ENCODE assay signal across 23 cellular contexts in the genomic region with DNA sequence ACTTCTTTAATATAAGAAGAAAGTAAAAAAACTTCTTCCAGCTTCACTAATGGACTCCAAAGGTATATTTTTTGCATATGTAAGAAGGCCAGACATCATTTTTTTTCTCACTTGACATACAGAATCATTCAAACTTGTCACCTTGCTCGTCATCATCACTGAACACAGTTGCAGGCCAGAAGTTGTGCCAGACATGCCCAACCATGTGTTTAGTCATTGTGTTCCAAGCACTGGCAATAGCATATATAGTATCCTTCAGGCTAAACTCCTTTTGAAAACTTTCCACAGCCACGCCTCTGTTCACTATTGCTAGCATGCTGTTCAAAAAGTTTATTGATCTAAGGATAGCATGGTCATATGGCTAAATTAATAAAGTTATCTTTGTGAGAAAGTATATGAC.
DNase-seq lines count a peak whose midpoint lies in the region; ATAC-seq, FAIRE-seq and TF ChIP-seq lines count a peak whose summit lies in the region.
"Had no signal": no experiment of that assay in that cellular context is flagged by ENCODE, and none has a peak within 500 bp of the region (broad histone marks: within the 10 kb centered on the region; RNA-seq: fewer than 3 reads in every experiment).

No MANE protein-coding gene starts in this region.

- DNase-seq in mammary epithelial cell = peak; percentile 35
- no peak for DNase-seq in MCF 10A (ENCODE audit: unreplicated experiment)
- DNase-seq in bronchial epithelial cell (ENCODE audit: low read depth) = peak; percentile 55
- DNase-seq in keratinocyte (ENCODE audit: low read depth, low spot score) = no peak
- DNase-seq in effector memory CD8-positive, alpha-beta T cell = no peak
- no peak for DNase-seq in stimulated activated CD8-positive, alpha-beta memory T cell treated with anti-CD3 and anti-CD28 coated beads, Interleukin-4, amount 100 ng/mL, for 48 hours
- DNase-seq: AML-193; Caco-2; Calu3; CD4-positive, alpha-beta T cell; CD8-positive, alpha-beta T cell; DMS79 treated with DMSO at 0.1 percent for 48 hours; GF-D8 had no signal

- peaks cover 12% of the 10 kb centered on the region for H3K4me1 ChIP-seq in mammary epithelial cell (ENCODE audit: insufficient read depth, low read length)
- peaks cover 6% of the 10 kb centered on the region for H3K4me1 ChIP-seq in keratinocyte (ENCODE audit: control insufficient read depth, extremely low read depth, insufficient read depth, low read length)
- H3K4me1 ChIP-seq: A549; BLaER1 treated with 17β-estradiol and CSF1 and Interleukin-3, amounts not matched to agents 10 nM and 100 nM; Caco-2 had no signal

- H4K20me1 ChIP-seq in mammary epithelial cell (ENCODE audit: insufficient read depth, low read length) = no peaks in the 10 kb centered on the region
- H4K20me1 ChIP-seq in keratinocyte (ENCODE audit: control insufficient read depth, extremely low read depth, insufficient read depth, low read length) = no peaks in the 10 kb centered on the region
- H4K20me1 ChIP-seq: BLaER1 treated with 17β-estradiol and CSF1 and Interleukin-3, amounts not matched to agents 10 nM and 100 nM had no signal

- H3K27ac ChIP-seq in mammary epithelial cell (ENCODE audit: insufficient read depth, low read depth, low read length) (no peak overlapping the region), keratinocyte (ENCODE audit: control insufficient read depth, insufficient read depth, low read length) (no peak overlapping the region)
- H3K27ac ChIP-seq: 22Rv1; A549; BLaER1 treated with 17β-estradiol and CSF1 and Interleukin-3, amounts not matched to agents 10 nM and 100 nM; C4-2B had no signal

- H3K4me1 Mint-ChIP-seq in MCF 10A (ENCODE audit: insufficient read depth, unreplicated experiment) = peaks cover 7% of the 10 kb centered on the region
- H3K4me1 Mint-ChIP-seq in effector memory CD8-positive, alpha-beta T cell (ENCODE audit: low read depth in 2 of 2) = peaks cover 0 to 3% of the 10 kb centered on the region in 2 donors
- H3K4me1 Mint-ChIP-seq: B cell had no signal

- no peak overlapping the region for H3K27ac Mint-ChIP-seq in MCF 10A (ENCODE audit: low read depth, unreplicated experiment)
- no peak overlapping the region for H3K27ac Mint-ChIP-seq in effector memory CD8-positive, alpha-beta T cell
- H3K27ac Mint-ChIP-seq: B cell; CD4-positive, alpha-beta T cell; CD8-positive, alpha-beta T cell had no signal

- H3K36me3 ChIP-seq in mammary epithelial cell (ENCODE audit: insufficient read depth, low read length) = no peaks in the 10 kb centered on the region
- no peaks in the 10 kb centered on the region for H3K36me3 ChIP-seq in bronchial epithelial cell (ENCODE audit: control insufficient read depth, insufficient read depth, low read length)
- no peaks in the 10 kb centered on the region for H3K36me3 ChIP-seq in keratinocyte (ENCODE audit: control insufficient read depth in 2 of 2, extremely low read depth in 1 of 2, insufficient read depth in 2 of 2, low read length in 2 of 2)
- H3K36me3 ChIP-seq: BLaER1 treated with 17β-estradiol and CSF1 and Interleukin-3, amounts not matched to agents 10 nM and 100 nM had no signal

- CTCF ChIA-PET in mammary epithelial cell (lab: Charles Lee; ENCODE audit: low non-redundant PET) = no interaction called here
- CTCF ChIA-PET in MCF 10A (lab: Yijun Ruan, JAX) = interaction anchor here (1.3 kb wide), 2 partner anchors 51 to 237 kb away, joined by 3 read pairs; no protein-coding TSS in a partner anchor

- intact Hi-C loops in mammary epithelial cell (cut with micrococcal nuclease) (no loop called here), MCF 10A (cut with micrococcal nuclease) (no loop called here)

- POLR2A ChIA-PET in MCF 10A (lab: Yijun Ruan, JAX) = interaction anchor here (0.6 to 1.8 kb wide), 6 partner anchors 10 to 1765 kb away, joined by 3 to 9 read pairs (median 4); no protein-coding TSS in a partner anchor

- H3K27me3 ChIP-seq in mammary epithelial cell (ENCODE audit: insufficient read depth, low read length) = no peaks in the 10 kb centered on the region
- no peaks in the 10 kb centered on the region for H3K27me3 ChIP-seq in bronchial epithelial cell (ENCODE audit: control insufficient read depth, insufficient read depth, low read length)
- no peaks in the 10 kb centered on the region for H3K27me3 ChIP-seq in keratinocyte (ENCODE audit: control insufficient read depth, extremely low read depth, insufficient read depth, low read length)
- H3K27me3 ChIP-seq: BLaER1 treated with 17β-estradiol and CSF1 and Interleukin-3, amounts not matched to agents 10 nM and 100 nM had no signal

- no peaks in the 10 kb centered on the region for H3K27me3 Mint-ChIP-seq in MCF 10A (ENCODE audit: insufficient read depth, unreplicated experiment)
- no peaks in the 10 kb centered on the region for H3K27me3 Mint-ChIP-seq in effector memory CD8-positive, alpha-beta T cell
- H3K27me3 Mint-ChIP-seq: B cell; CD4-positive, alpha-beta T cell had no signal

- dilution Hi-C loops in mammary epithelial cell (cut with HindIII; ENCODE audit: low sequenced_read_pairs) (no loop called here), keratinocyte (cut with MboI; ENCODE audit: extremely low pct_ligation_motif_present, low sequenced_read_pairs) (no loop called here)

- H3K36me3 Mint-ChIP-seq in MCF 10A (ENCODE audit: insufficient read depth, unreplicated experiment) = no peaks in the 10 kb centered on the region
- no peaks in the 10 kb centered on the region for H3K36me3 Mint-ChIP-seq in effector memory CD8-positive, alpha-beta T cell (ENCODE audit: insufficient read depth)
- H3K36me3 Mint-ChIP-seq: CD8-positive, alpha-beta T cell had no signal

- in situ Hi-C loops in mammary epithelial cell (cut with MboI; ENCODE audit: low sequenced_read_pairs in 2 of 2) = no loop called here

- no peaks in the 10 kb centered on the region for H3K9me1 ChIP-seq in keratinocyte (ENCODE audit: control insufficient read depth, extremely low read depth, insufficient read depth, low read length)

- H3K4me3 ChIP-seq in mammary epithelial cell (replicated peaks in 1 of 3; ENCODE audit: insufficient read depth in 1 of 3, low read depth in 2 of 3, low read length in 3 of 3) (no peak overlapping the region), bronchial epithelial cell (ENCODE audit: low read depth, low read length) (no peak overlapping the region), keratinocyte (ENCODE audit: control insufficient read depth in 2 of 3, extremely low read depth in 1 of 3, insufficient read depth in 2 of 3, low read depth in 1 of 3, low read length in 3 of 3) (no peak overlapping the region)
- H3K4me3 ChIP-seq: A549; BLaER1 treated with 17β-estradiol and CSF1 and Interleukin-3, amounts not matched to agents 10 nM and 100 nM had no signal

- no peaks in the 10 kb centered on the region for H3K79me2 ChIP-seq in mammary epithelial cell (ENCODE audit: insufficient read depth, low read length)
- no peaks in the 10 kb centered on the region for H3K79me2 ChIP-seq in keratinocyte (ENCODE audit: control insufficient read depth, insufficient read depth, low read length)

- 14% methylated on average over 2 of the region's 2 CpGs for WGBS in mammary epithelial cell (ENCODE audit: low coverage, missing lambda C conversion rate)

- ATAC-seq in esophagus mucosa (peak; percentile 78), GM18873 (IDR thresholded peaks at IDR 0.05; ENCODE audit: low FRiP score, unreplicated experiment) (no peak)
- ATAC-seq in effector memory CD8-positive, alpha-beta T cell (replicated peaks) = no peak
- ATAC-seq: A549; CD8-positive, alpha-beta T cell had no signal

- H3K9me3 Mint-ChIP-seq in MCF 10A (ENCODE audit: unreplicated experiment) = no peaks in the 10 kb centered on the region
- no peaks in the 10 kb centered on the region for H3K9me3 Mint-ChIP-seq in effector memory CD8-positive, alpha-beta T cell
- H3K9me3 Mint-ChIP-seq: CD4-positive, alpha-beta T cell; CD8-positive, alpha-beta T cell had no signal

- H3K4me2 ChIP-seq in mammary epithelial cell (ENCODE audit: insufficient read depth, low read depth, low read length) = peak overlapping the region; percentile 37
- no peak overlapping the region for H3K4me2 ChIP-seq in keratinocyte (ENCODE audit: control insufficient read depth, extremely low read depth, insufficient read depth, low read depth, low read length)
- H3K4me2 ChIP-seq: A549; BLaER1 treated with 17β-estradiol and CSF1 and Interleukin-3, amounts not matched to agents 10 nM and 100 nM had no signal

- TF ChIP-seq CTCF in mammary epithelial cell (conservative IDR thresholded peaks at IDR 0.05 in 1 of 2, IDR thresholded peaks at IDR 0.05 in 1 of 2; ENCODE audit: extremely low read depth in 1 of 2, insufficient read depth in 1 of 2, low read depth in 1 of 2, low read length in 2 of 2) = no peak
- TF ChIP-seq CTCF in MCF 10A (IDR thresholded peaks at IDR 0.05; ENCODE audit: unreplicated experiment) = no peak
- TF ChIP-seq CTCF in bronchial epithelial cell (IDR thresholded peaks at IDR 0.05; ENCODE audit: insufficient read depth, low read length, severe bottlenecking) = no peak
- TF ChIP-seq CTCF in keratinocyte (optimal IDR thresholded peaks at IDR 0.05 in 1 of 3, IDR thresholded peaks at IDR 0.05 in 1 of 3, conservative IDR thresholded peaks at IDR 0.05 in 1 of 3; ENCODE audit: extremely low read depth in 1 of 3, insufficient read depth in 2 of 3, low read length in 3 of 3) = no peak

- H3K4me3 Mint-ChIP-seq in MCF 10A (ENCODE audit: unreplicated experiment) = no peak overlapping the region
- no peak overlapping the region for H3K4me3 Mint-ChIP-seq in effector memory CD8-positive, alpha-beta T cell
- H3K4me3 Mint-ChIP-seq: B cell; CD4-positive, alpha-beta T cell; CD8-positive, alpha-beta T cell had no signal

- H3K9me3 ChIP-seq in mammary epithelial cell (replicated peaks; ENCODE audit: insufficient read depth, low read length) (no peaks in the 10 kb centered on the region), keratinocyte (ENCODE audit: control insufficient read depth, low read depth, low read length) (no peaks in the 10 kb centered on the region)
- H3K9me3 ChIP-seq: A549; BLaER1 treated with 17β-estradiol and CSF1 and Interleukin-3, amounts not matched to agents 10 nM and 100 nM; Caco-2 had no signal

- no TSS peak for BruUV-seq in mammary epithelial cell (replicated peaks; lab: Mats Ljungman, UMichigan)
- no TSS peak for BruUV-seq in MCF 10A (replicated peaks; lab: Mats Ljungman, UMichigan)

- FAIRE-seq in bronchial epithelial cell (lab: Jason Lieb, UNC) = no peak
- FAIRE-seq in keratinocyte (lab: Jason Lieb, UNC) = peak; percentile 53
- FAIRE-seq: A549, D721Med, G401.6, GM12891 had no signal

- H3K9ac ChIP-seq in mammary epithelial cell (ENCODE audit: insufficient read depth, low read length) (no peak overlapping the region), keratinocyte (ENCODE audit: control insufficient read depth, extremely low read depth, insufficient read depth, low read length) (no peak overlapping the region)
- H3K9ac ChIP-seq: BLaER1 treated with 17β-estradiol and CSF1 and Interleukin-3, amounts not matched to agents 10 nM and 100 nM had no signal

- H2AFZ ChIP-seq in mammary epithelial cell (ENCODE audit: low read depth, low read length) (no peak overlapping the region), keratinocyte (ENCODE audit: control insufficient read depth, low read length) (no peak overlapping the region)

Comparison
In these comparisons a context has a peak if more than half of its experiments do, and no peak if none do; other contexts are left out.
1. DNase-seq: peak in mammary epithelial cell (single experiment) and bronchial epithelial cell (single experiment); none in MCF 10A (single experiment), keratinocyte (single experiment), effector memory CD8-positive, alpha-beta T cell (0 of 3) and stimulated activated CD8-positive, alpha-beta memory T cell treated with anti-CD3 and anti-CD28 coated beads, Interleukin-4, amount 100 ng/mL, for 48 hours (single experiment).